Comparison of ENCODE assay signal across 11 cellular contexts in the genomic region with DNA sequence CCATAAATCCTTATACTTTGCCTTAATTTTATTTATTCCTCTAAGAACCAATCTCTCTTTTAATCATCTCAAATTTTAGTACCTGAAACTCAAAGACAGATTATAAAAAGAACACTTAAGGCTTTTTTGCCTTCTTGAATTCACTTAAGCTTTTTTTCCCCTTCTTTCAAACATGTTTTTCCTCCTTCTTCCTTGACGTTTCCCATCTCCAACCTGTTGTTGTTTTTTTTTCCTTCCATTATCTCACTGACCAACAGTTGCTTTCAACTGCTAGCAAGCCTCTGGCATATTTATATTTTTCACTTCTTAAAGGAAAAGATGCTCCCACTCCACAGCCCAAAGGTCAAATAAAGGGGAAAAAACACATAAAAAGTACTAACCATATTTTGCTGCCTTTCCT. TPM values are rescaled to one million over a fixed set of nuclear protein-coding genes. Genes with fewer than 3 reads are reported as not detected.
DNase-seq lines count a peak whose midpoint lies in the region; ATAC-seq and TF ChIP-seq lines count a peak whose summit lies in the region.
"Had no signal": no experiment of that assay in that cellular context is flagged by ENCODE, and none has a peak within 500 bp of the region (broad histone marks: within the 10 kb centered on the region; RNA-seq: fewer than 3 reads in every experiment).

No MANE protein-coding gene starts in this region.

- peak overlapping the region; percentile 40 for H3K4me3 Mint-ChIP-seq in activated naive CD8-positive, alpha-beta T cell treated with anti-CD3 and anti-CD28 coated beads for 36 hours
- peak overlapping the region; percentile 5 to 52 for H3K4me3 Mint-ChIP-seq in stimulated activated naive CD8-positive, alpha-beta T cell treated with anti-CD3 and anti-CD28 coated beads, Interleukin-15, amount 100 ng/mL, for 72 hours

- H3K4me2 ChIP-seq in SK-N-SH = peak overlapping the region; percentile 45; the same call in 1 of the 2 replicates

- POLR2A ChIA-PET in SK-N-SH (lab: Yijun Ruan, JAX) = no interaction called here

- TF ChIP-seq RAD21 in SK-N-SH (IDR thresholded peaks at IDR 0.05; ENCODE audit: low read length) = no peak

- H3F3A ChIP-seq in SK-N-SH (replicated peaks; ENCODE audit: insufficient read depth) = peaks cover 47% of the 10 kb centered on the region

- TF ChIP-seq POLR2A in ovary (IDR thresholded peaks at IDR 0.05) = no peak

- H3K9me2 ChIP-seq in SK-N-SH = no peaks in the 10 kb centered on the region

- no peak for DNase-seq in SK-N-SH
- DNase-seq in activated naive CD8-positive, alpha-beta T cell treated with anti-CD3 and anti-CD28 coated beads for 36 hours = no peak
- no peak for DNase-seq in left lung
- DNase-seq in stimulated activated naive CD8-positive, alpha-beta T cell treated with anti-CD3 and anti-CD28 coated beads, Interleukin-15, amount 100 ng/mL, for 72 hours = no peak
- no peak for DNase-seq in NCI-H1105 (lab: John Stamatoyannopoulos, UW)
- DNase-seq in ovary = no peak
- DNase-seq: DMS79 treated with DMSO at 0.1 percent for 48 hours, retina had no signal

- WGBS in SK-N-SH (ENCODE audit: low lambda C conversion rate) = 44% methylated on average over 1 of the region's 1 CpG
- WGBS in ovary, 3 donors = 6 to 7% (median 6%) methylated on average over 1 of the region's 1 CpG

- no peak for TF ChIP-seq EP300 in SK-N-SH (IDR thresholded peaks at IDR 0.05; ENCODE audit: borderline replicate concordance in 1 of 2, low read depth in 1 of 2, low read length in 1 of 2)
- no peak for TF ChIP-seq EP300 in ovary (IDR thresholded peaks at IDR 0.05)

- H3K36me3 ChIP-seq in SK-N-SH (replicated peaks in 1 of 2; ENCODE audit: control insufficient read depth in 1 of 2, insufficient read depth in 2 of 2, low read length in 1 of 2) = peaks cover 0 to 15% of the 10 kb centered on the region in 2 experiments
- no peaks in the 10 kb centered on the region for H3K36me3 ChIP-seq in left lung
- no peaks in the 10 kb centered on the region for H3K36me3 ChIP-seq in ovary

- H2AFZ ChIP-seq in SK-N-SH (ENCODE audit: low read depth) = no peak overlapping the region

- H3K4me1 ChIP-seq in SK-N-SH (ENCODE audit: control insufficient read depth in 1 of 2, insufficient read depth in 2 of 2, low read depth in 1 of 2, low read length in 1 of 2) = peaks cover 0 to 29% of the 10 kb centered on the region in 2 experiments; a peak in 3 of 4 replicates
- peaks cover 14 to 38% of the 10 kb centered on the region in 2 donors for H3K4me1 ChIP-seq in left lung
- peaks cover 5% of the 10 kb centered on the region for H3K4me1 ChIP-seq in ovary (ENCODE audit: insufficient read depth)

- H3K27me3 Mint-ChIP-seq in activated naive CD8-positive, alpha-beta T cell treated with anti-CD3 and anti-CD28 coated beads for 36 hours = no peaks in the 10 kb centered on the region
- no peaks in the 10 kb centered on the region for H3K27me3 Mint-ChIP-seq in stimulated activated naive CD8-positive, alpha-beta T cell treated with anti-CD3 and anti-CD28 coated beads, Interleukin-15, amount 100 ng/mL, for 72 hours

- H3K9me3 ChIP-seq in SK-N-SH (no peaks in the 10 kb centered on the region), left lung (no peaks in the 10 kb centered on the region), ovary (no peaks in the 10 kb centered on the region)

- peak overlapping the region; percentile 88 for H3K27ac Mint-ChIP-seq in activated naive CD8-positive, alpha-beta T cell treated with anti-CD3 and anti-CD28 coated beads for 36 hours
- H3K27ac Mint-ChIP-seq in stimulated activated naive CD8-positive, alpha-beta T cell treated with anti-CD3 and anti-CD28 coated beads, Interleukin-15, amount 100 ng/mL, for 72 hours = peak overlapping the region in 1 of 2 donors; percentile 95

- peaks cover 83% of the 10 kb centered on the region for H3K79me2 ChIP-seq in SK-N-SH (ENCODE audit: insufficient read depth)

- TF ChIP-seq CTCF in SK-N-SH (IDR thresholded peaks at IDR 0.05) = no peak
- no peak for TF ChIP-seq CTCF in left lung (IDR thresholded peaks at IDR 0.05)
- TF ChIP-seq CTCF in ovary (IDR thresholded peaks at IDR 0.05) = no peak

- H3K9ac ChIP-seq in SK-N-SH = peak overlapping the region; percentile 31; the same call in 1 of the 2 replicates

- no peaks in the 10 kb centered on the region for H4K20me1 ChIP-seq in SK-N-SH (ENCODE audit: insufficient read depth)

- peaks cover 14% of the 10 kb centered on the region for H3K36me3 Mint-ChIP-seq in activated naive CD8-positive, alpha-beta T cell treated with anti-CD3 and anti-CD28 coated beads for 36 hours

- H3K4me3 ChIP-seq in SK-N-SH (ENCODE audit: low read depth in 2 of 2, low read length in 1 of 2) (no peak overlapping the region), left lung (no peak overlapping the region), ovary (no peak overlapping the region)

- peak overlapping the region; percentile 40 to 87; a peak in 3 of 4 replicates for H3K27ac ChIP-seq in SK-N-SH (ENCODE audit: low read depth in 2 of 2, low read length in 1 of 2)
- H3K27ac ChIP-seq in left lung = peak overlapping the region; percentile 71 to 81
- H3K27ac ChIP-seq in ovary = peak overlapping the region in 1 of 2 donors; percentile 8
- H3K27ac ChIP-seq: 22Rv1 had no signal

- no peaks in the 10 kb centered on the region for H3K9me3 Mint-ChIP-seq in activated naive CD8-positive, alpha-beta T cell treated with anti-CD3 and anti-CD28 coated beads for 36 hours
- H3K9me3 Mint-ChIP-seq in stimulated activated naive CD8-positive, alpha-beta T cell treated with anti-CD3 and anti-CD28 coated beads, Interleukin-15, amount 100 ng/mL, for 72 hours = no peaks in the 10 kb centered on the region

- no peak for ATAC-seq in SK-N-SH treated with all-trans-retinoic acid at 6 μM for 48 hours
- ATAC-seq in left lung = no peak
- ATAC-seq in stimulated activated naive CD8-positive, alpha-beta T cell treated with anti-CD3 and anti-CD28 coated beads, Interleukin-15, amount 100 ng/mL, for 72 hours = no peak
- no peak for ATAC-seq in GM18870 (IDR thresholded peaks at IDR 0.05; ENCODE audit: unreplicated experiment)

- intact Hi-C loops in left lung (cut with DNase I) = no loop called here
- intact Hi-C loops in ovary (cut with DNase I) = no loop called here

- peaks cover 50% of the 10 kb centered on the region for H3K4me1 Mint-ChIP-seq in activated naive CD8-positive, alpha-beta T cell treated with anti-CD3 and anti-CD28 coated beads for 36 hours
- peaks cover 81% of the 10 kb centered on the region for H3K4me1 Mint-ChIP-seq in stimulated activated naive CD8-positive, alpha-beta T cell treated with anti-CD3 and anti-CD28 coated beads, Interleukin-15, amount 100 ng/mL, for 72 hours

- H3K27me3 ChIP-seq in SK-N-SH (ENCODE audit: insufficient read depth) = no peaks in the 10 kb centered on the region
- no peaks in the 10 kb centered on the region for H3K27me3 ChIP-seq in left lung
- no peaks in the 10 kb centered on the region for H3K27me3 ChIP-seq in ovary

- CTCF ChIA-PET in SK-N-SH (lab: Yijun Ruan, JAX) = interaction anchor here (0.8 to 2.5 kb wide), 6 partner anchors 16 to 211 kb away, joined by 3 to 9 read pairs (median 5); a partner anchor contains a TSS

TF ChIP-seq in SK-N-SH, 30 proteins besides CTCF, POLR2A, EP300 and RAD21 (continues in another document):
- TF ChIP-seq CHD2 (IDR thresholded peaks at IDR 0.05; ENCODE audit: low read length, partially characterized antibody) = no peak
- no peak for TF ChIP-seq GABPA (IDR thresholded peaks at IDR 0.05; ENCODE audit: low read depth)
- no peak for TF ChIP-seq YY1 (IDR thresholded peaks at IDR 0.05; ENCODE audit: low read depth)
- TF ChIP-seq JUND (IDR thresholded peaks at IDR 0.05) = no peak

TF ChIP-seq in SK-N-SH treated with all-trans-retinoic acid at 6 μM for 48 hours, 23 proteins besides CTCF, POLR2A, EP300 and RAD21:
- TF ChIP-seq PPARA (CRISPR knock-in tag; IDR thresholded peaks at IDR 0.05; ENCODE audit: borderline replicate concordance) (no peak), TCF4 (CRISPR knock-in tag; IDR thresholded peaks at IDR 0.05; ENCODE audit: borderline replicate concordance) (no peak), BACH2 (CRISPR knock-in tag; IDR thresholded peaks at IDR 0.05; ENCODE audit: borderline replicate concordance) (no peak), RARB (CRISPR knock-in tag; IDR thresholded peaks at IDR 0.05) (no peak)
- TF ChIP-seq, protein P1, sequence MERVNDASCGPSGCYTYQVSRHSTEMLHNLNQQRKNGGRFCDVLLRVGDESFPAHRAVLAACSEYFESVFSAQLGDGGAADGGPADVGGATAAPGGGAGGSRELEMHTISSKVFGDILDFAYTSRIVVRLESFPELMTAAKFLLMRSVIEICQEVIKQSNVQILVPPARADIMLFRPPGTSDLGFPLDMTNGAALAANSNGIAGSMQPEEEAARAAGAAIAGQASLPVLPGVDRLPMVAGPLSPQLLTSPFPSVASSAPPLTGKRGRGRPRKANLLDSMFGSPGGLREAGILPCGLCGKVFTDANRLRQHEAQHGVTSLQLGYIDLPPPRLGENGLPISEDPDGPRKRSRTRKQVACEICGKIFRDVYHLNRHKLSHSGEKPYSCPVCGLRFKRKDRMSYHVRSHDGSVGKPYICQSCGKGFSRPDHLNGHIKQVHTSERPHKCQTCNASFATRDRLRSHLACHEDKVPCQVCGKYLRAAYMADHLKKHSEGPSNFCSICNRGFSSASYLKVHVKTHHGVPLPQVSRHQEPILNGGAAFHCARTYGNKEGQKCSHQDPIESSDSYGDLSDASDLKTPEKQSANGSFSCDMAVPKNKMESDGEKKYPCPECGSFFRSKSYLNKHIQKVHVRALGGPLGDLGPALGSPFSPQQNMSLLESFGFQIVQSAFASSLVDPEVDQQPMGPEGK (CRISPR knock-in tag; IDR thresholded peaks at IDR 0.05; ENCODE audit: borderline replicate concordance) = no peak

RNA-seq across cellular contexts. Expression of a gene that starts 32.2 kb away (rescaled TPM):
- polyA plus RNA-seq in SK-N-SH (2012; rRNA removed) = 43.5 and 54.0 TPM in 2 replicates
- polyA plus RNA-seq in SK-N-SH (2012; cell fraction: cytosol; rRNA removed) = 38.1 and 44.5 TPM in 2 replicates
- polyA plus RNA-seq in SK-N-SH (2012; cell fraction: nucleus; rRNA removed) = 67.4 and 68.6 TPM in 2 replicates
- total RNA-seq in activated naive CD8-positive, alpha-beta T cell treated with anti-CD3 and anti-CD28 coated beads for 36 hours = 10 to 100 TPM; 56.6 to 57.7 TPM
- 10 to 100 TPM; 79.5 to 89.6 TPM for total RNA-seq in left lung
- 10 to 100 TPM; 47.9 to 87.3 (median 76.1) TPM for total RNA-seq in ovary
- 10 to 100 TPM; 44.5 to 75.4 TPM for polyA plus RNA-seq in ovary
